Comparison of ENCODE assay signal across 21 cellular contexts in the genomic region with DNA sequence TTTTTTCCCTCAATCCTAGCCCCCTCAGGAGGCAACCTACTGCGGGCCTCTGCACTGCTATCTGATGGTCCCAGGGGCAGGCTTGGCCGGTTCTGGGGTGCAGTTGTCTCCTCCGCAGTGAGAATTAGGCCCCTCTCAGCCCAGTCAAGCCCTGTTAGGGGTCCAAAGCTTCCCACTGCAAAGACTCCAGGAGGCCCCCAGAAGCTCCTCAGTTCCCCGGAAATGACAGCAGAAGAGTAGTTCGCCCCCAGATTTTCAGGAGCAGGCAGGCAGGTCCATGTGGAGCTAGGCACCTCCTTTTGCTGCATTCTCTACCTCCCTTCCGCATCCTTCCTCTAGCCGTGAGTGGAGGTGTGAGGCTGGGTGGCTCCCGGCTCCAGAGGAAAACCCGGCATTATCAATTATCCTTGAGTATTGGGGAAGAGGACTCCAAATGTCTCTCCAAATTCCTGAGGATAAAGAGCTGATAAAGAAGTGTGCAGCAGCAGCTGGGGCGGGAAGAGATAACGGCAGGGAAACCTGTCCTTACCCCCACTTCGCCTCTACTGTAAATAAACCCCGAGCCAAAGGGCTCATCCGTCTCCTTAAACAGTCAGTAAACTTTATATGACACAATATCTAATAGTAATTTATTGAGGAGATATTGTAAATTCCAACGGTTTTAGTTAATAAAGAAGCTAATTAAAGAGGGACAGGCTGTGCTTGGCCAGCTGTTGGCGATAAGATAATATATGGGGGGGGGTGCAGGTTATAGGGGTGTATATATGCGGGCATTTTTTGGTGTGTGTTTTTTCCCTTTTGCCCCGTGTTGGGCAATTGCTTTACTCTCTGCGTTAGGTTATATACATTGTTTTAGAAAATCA. TPM values are rescaled to one million over a fixed set of nuclear protein-coding genes. Genes with fewer than 3 reads are reported as not detected.
A peak's percentile ranks its signal among the peaks of the same experiment; 100 is the strongest.
DNase-seq lines count a peak whose midpoint lies in the region; ATAC-seq and TF ChIP-seq lines count a peak whose summit lies in the region.
"Had no signal": no experiment of that assay in that cellular context is flagged by ENCODE, and none has a peak within 500 bp of the region (broad histone marks: within the 10 kb centered on the region; RNA-seq: fewer than 3 reads in every experiment).

No MANE protein-coding gene starts in this region.

- intact Hi-C loops in left ventricle myocardium superior (cut with micrococcal nuclease), result no loop called here

- ATAC-seq in activated naive CD4-positive, alpha-beta T cell treated with anti-CD3 and anti-CD28 coated beads, Interleukin-2, amount 50 U/mL, for 72 hours, result no peak
- no peak for ATAC-seq in left ventricle myocardium superior
- ATAC-seq: SK-N-SH treated with all-trans-retinoic acid at 6 μM for 48 hours had no signal

- 17 to 34% methylated on average over 7 to 15 of the region's 19 CpGs for WGBS in endodermal cell (ENCODE audit: insufficient coverage in 1 of 2, insufficient read length in 1 of 2), 2 experiments
- 25% methylated on average over 18 of the region's 19 CpGs for WGBS in suprapubic skin

- H3K27ac ChIP-seq in endodermal cell (ENCODE audit: low read depth, low read length), result no peak overlapping the region
- no peak overlapping the region for H3K27ac ChIP-seq in suprapubic skin
- H3K27ac ChIP-seq: esophagus squamous epithelium, parathyroid adenoma, thyroid gland had no signal

- H3K27ac Mint-ChIP-seq in activated naive CD4-positive, alpha-beta T cell treated with anti-CD3 and anti-CD28 coated beads, Interleukin-2, amount 50 U/mL, for 24 hours, result peak overlapping the region; percentile 70
- peak overlapping the region in 1 of 2 donors; percentile 84 for H3K27ac Mint-ChIP-seq in activated naive CD4-positive, alpha-beta T cell treated with anti-CD3 and anti-CD28 coated beads, Interleukin-2, amount 50 U/mL, for 72 hours
- no peak overlapping the region for H3K27ac Mint-ChIP-seq in endodermal cell
- H3K27ac Mint-ChIP-seq: nephron had no signal

- H3K9me3 ChIP-seq in MG63 (no peaks in the 10 kb centered on the region), endodermal cell (ENCODE audit: control insufficient read depth, low read length) (peaks cover 23% of the 10 kb centered on the region), suprapubic skin (no peaks in the 10 kb centered on the region)
- H3K9me3 ChIP-seq: esophagus squamous epithelium, thyroid gland had no signal

- no peak overlapping the region for H3K4me3 Mint-ChIP-seq in activated naive CD4-positive, alpha-beta T cell treated with anti-CD3 and anti-CD28 coated beads, Interleukin-2, amount 50 U/mL, for 24 hours
- H3K4me3 Mint-ChIP-seq in endodermal cell, result no peak overlapping the region
- H3K4me3 Mint-ChIP-seq: activated naive CD8-positive, alpha-beta T cell; nephron had no signal

- TF ChIP-seq CTCF in endodermal cell (conservative IDR thresholded peaks at IDR 0.05), result no peak
- TF ChIP-seq CTCF in suprapubic skin (IDR thresholded peaks at IDR 0.05), result no peak

- no peak for DNase-seq in activated naive CD4-positive, alpha-beta T cell treated with anti-CD3 and anti-CD28 coated beads, Interleukin-2, amount 50 U/mL, for 72 hours (ENCODE audit: low spot score in 2 of 2)
- DNase-seq in MG63, result no peak
- peak; percentile 53 for DNase-seq in endodermal cell
- no peak for DNase-seq in suprapubic skin (ENCODE audit: low spot score in 2 of 2)
- no peak for DNase-seq in left ventricle myocardium superior
- DNase-seq in stimulated activated CD4-positive, alpha-beta T cell treated with anti-CD3 and anti-CD28 coated beads, Interleukin-2, amount 100 ng/mL, for 48 hours, result no peak
- no peak for DNase-seq in stimulated activated CD4-positive, alpha-beta T cell treated with anti-CD3 and anti-CD28 coated beads, Interleukin-2, amount 100 ng/mL, for 24 hours
- DNase-seq: effector CD8-positive, alpha-beta T cell; esophagus squamous epithelium; mesendoderm; NCI-H1105; NCI-H2029 treated with DMSO at 0.1 percent for 48 hours; stimulated activated naive CD4-positive, alpha-beta T cell treated with Interleukin-2 at 50 U/mL for 16 hours; thyroid gland had no signal

- no peaks in the 10 kb centered on the region for H3K4me1 ChIP-seq in endodermal cell (ENCODE audit: control insufficient read depth, insufficient read depth, low read length)
- H3K4me1 ChIP-seq in suprapubic skin, result peaks cover 63% of the 10 kb centered on the region
- H3K4me1 ChIP-seq: parathyroid adenoma had no signal

- H3K36me3 ChIP-seq in MG63, result no peaks in the 10 kb centered on the region
- no peaks in the 10 kb centered on the region for H3K36me3 ChIP-seq in endodermal cell (ENCODE audit: control insufficient read depth, insufficient read depth, low read length)
- no peaks in the 10 kb centered on the region for H3K36me3 ChIP-seq in suprapubic skin
- H3K36me3 ChIP-seq: esophagus squamous epithelium, thyroid gland had no signal

- H3K4me3 ChIP-seq in MG63 (peak overlapping the region; percentile 57), endodermal cell (ENCODE audit: low read length) (no peak overlapping the region), suprapubic skin (peak overlapping the region; percentile 48)
- H3K4me3 ChIP-seq: esophagus squamous epithelium, thyroid gland had no signal

- no peaks in the 10 kb centered on the region for H3K36me3 Mint-ChIP-seq in activated naive CD4-positive, alpha-beta T cell treated with anti-CD3 and anti-CD28 coated beads, Interleukin-2, amount 50 U/mL, for 24 hours
- peaks cover 5 to 26% of the 10 kb centered on the region in 2 donors for H3K36me3 Mint-ChIP-seq in activated naive CD4-positive, alpha-beta T cell treated with anti-CD3 and anti-CD28 coated beads, Interleukin-2, amount 50 U/mL, for 72 hours
- H3K36me3 Mint-ChIP-seq in endodermal cell (ENCODE audit: low read depth), result no peaks in the 10 kb centered on the region
- H3K36me3 Mint-ChIP-seq: activated naive CD8-positive, alpha-beta T cell had no signal

- peaks cover 4% of the 10 kb centered on the region for H3K9me3 Mint-ChIP-seq in activated naive CD4-positive, alpha-beta T cell treated with anti-CD3 and anti-CD28 coated beads, Interleukin-2, amount 50 U/mL, for 24 hours
- no peaks in the 10 kb centered on the region for H3K9me3 Mint-ChIP-seq in activated naive CD4-positive, alpha-beta T cell treated with anti-CD3 and anti-CD28 coated beads, Interleukin-2, amount 50 U/mL, for 72 hours
- peaks cover 2% of the 10 kb centered on the region for H3K9me3 Mint-ChIP-seq in endodermal cell
- H3K9me3 Mint-ChIP-seq: nephron had no signal

- no peak for TF ChIP-seq POLR2A in suprapubic skin (IDR thresholded peaks at IDR 0.05)

- peaks cover 20% of the 10 kb centered on the region for H3K4me1 Mint-ChIP-seq in activated naive CD4-positive, alpha-beta T cell treated with anti-CD3 and anti-CD28 coated beads, Interleukin-2, amount 50 U/mL, for 24 hours
- H3K4me1 Mint-ChIP-seq in endodermal cell, result no peaks in the 10 kb centered on the region

- H3K9ac ChIP-seq in endodermal cell (ENCODE audit: extremely low read depth, low read length, poor library complexity, severe bottlenecking), result no peak overlapping the region
- H3K9ac ChIP-seq: parathyroid adenoma had no signal

- H3K27me3 ChIP-seq in MG63 (no peaks in the 10 kb centered on the region), endodermal cell (ENCODE audit: control insufficient read depth, insufficient read depth, low read length, poor library complexity, severe bottlenecking) (peaks cover 100% of the 10 kb centered on the region), suprapubic skin (peaks cover 99% of the 10 kb centered on the region)

- TF ChIP-seq EP300 in suprapubic skin (IDR thresholded peaks at IDR 0.05), result no peak

- peaks cover 70% of the 10 kb centered on the region for H3K27me3 Mint-ChIP-seq in activated naive CD4-positive, alpha-beta T cell treated with anti-CD3 and anti-CD28 coated beads, Interleukin-2, amount 50 U/mL, for 24 hours
- peaks cover 99% of the 10 kb centered on the region for H3K27me3 Mint-ChIP-seq in endodermal cell (ENCODE audit: insufficient read depth)

RNA-seq across cellular contexts. Expression of a gene that starts 0.6 kb away (rescaled TPM):
- not detected for total RNA-seq in activated naive CD4-positive, alpha-beta T cell treated with anti-CD3 and anti-CD28 coated beads, Interleukin-2, amount 50 U/mL, for 72 hours
- 1.5 and 1.9 TPM in 2 replicates for total RNA-seq in MG63 (2014; rRNA removed; shearing (Covaris generic); ENCODE audit: low replicate concordance)
- total RNA-seq in endodermal cell (not detected), suprapubic skin (1 to 10 TPM; 3.7 to 6.8 (median 4.7) TPM), left ventricle myocardium superior (not detected)
- polyA plus RNA-seq in endodermal cell (2013, experiment 1 of 2), result 0.82 TPM
- polyA plus RNA-seq in endodermal cell (2013, experiment 2 of 2), result 0.46 TPM
- total RNA-seq: chondrocyte, esophagus squamous epithelium, NCI-H460, thyroid gland had no signal

RNA-seq across cellular contexts. Expression of a gene that starts 15.4 kb away (rescaled TPM):
- total RNA-seq in activated naive CD4-positive, alpha-beta T cell treated with anti-CD3 and anti-CD28 coated beads, Interleukin-2, amount 50 U/mL, for 72 hours, result not detected
- 1.7 and 5.1 TPM in 2 replicates for total RNA-seq in MG63 (2014; rRNA removed; shearing (Covaris generic); ENCODE audit: low replicate concordance)
- not detected for total RNA-seq in endodermal cell
- polyA plus RNA-seq in endodermal cell (2013, experiment 1 of 2), result 0.07 TPM
- not detected for polyA plus RNA-seq in endodermal cell (2013, experiment 2 of 2)
- total RNA-seq in suprapubic skin, result 10 to 100 TPM in 2 of 4 donors, 1 to 10 TPM in 2; 5.3 to 16.7 (median 10.2) TPM
- not detected for total RNA-seq in left ventricle myocardium superior
- total RNA-seq: chondrocyte, thyroid gland had no signal

RNA-seq across cellular contexts. Expression of a gene that starts 18.9 kb away (rescaled TPM):
- total RNA-seq in activated naive CD4-positive, alpha-beta T cell treated with anti-CD3 and anti-CD28 coated beads, Interleukin-2, amount 50 U/mL, for 72 hours, result not detected
- 0.30 and 1.3 TPM in 2 replicates for total RNA-seq in MG63 (2014; rRNA removed; shearing (Covaris generic); ENCODE audit: low replicate concordance)
- total RNA-seq in endodermal cell (not detected), suprapubic skin (1 to 10 TPM; 3.1 to 3.7 (median 3.5) TPM), left ventricle myocardium superior (not detected)
- polyA plus RNA-seq in endodermal cell (2013, experiment 1 of 2), result 1.4 TPM
- 1.0 TPM for polyA plus RNA-seq in endodermal cell (2013, experiment 2 of 2)
- total RNA-seq: chondrocyte, esophagus squamous epithelium, thyroid gland had no signal

RNA-seq across cellular contexts. Expression of a gene that starts 20.7 kb away (rescaled TPM):
- not detected for total RNA-seq in activated naive CD4-positive, alpha-beta T cell treated with anti-CD3 and anti-CD28 coated beads, Interleukin-2, amount 50 U/mL, for 72 hours
- total RNA-seq in MG63 (2014; rRNA removed; shearing (Covaris generic); ENCODE audit: low replicate concordance), result 4.2 and 4.5 TPM in 2 replicates
- not detected for total RNA-seq in endodermal cell
- polyA plus RNA-seq in endodermal cell (2013, experiment 1 of 2), result 1.5 TPM
- 0.50 TPM for polyA plus RNA-seq in endodermal cell (2013, experiment 2 of 2)
- total RNA-seq in suprapubic skin, result 10 to 100 TPM in 2 of 4 donors, 1 to 10 TPM in 2; 1.4 to 15.7 (median 10.7) TPM
- not detected for total RNA-seq in left ventricle myocardium superior
- total RNA-seq: chondrocyte, esophagus squamous epithelium, thyroid gland had no signal

RNA-seq across cellular contexts. Expression of a gene that starts 30.9 kb away (rescaled TPM):
- total RNA-seq in activated naive CD4-positive, alpha-beta T cell treated with anti-CD3 and anti-CD28 coated beads, Interleukin-2, amount 50 U/mL, for 72 hours, result not detected
- total RNA-seq in MG63 (2014; rRNA removed; shearing (Covaris generic); ENCODE audit: low replicate concordance), result 19.8 and 27.4 TPM in 2 replicates
- total RNA-seq in endodermal cell (not detected), suprapubic skin (10 to 100 TPM in 3 of 4 donors, 1 to 10 TPM in 1; 8.8 to 24.7 (median 13.3) TPM), left ventricle myocardium superior (not detected)
- 11.1 TPM for polyA plus RNA-seq in endodermal cell (2013, experiment 1 of 2)
- 7.2 TPM for polyA plus RNA-seq in endodermal cell (2013, experiment 2 of 2)
- total RNA-seq: chondrocyte, thyroid gland had no signal
